Comparison of ENCODE assay signal across 12 cellular contexts in genomic region chr1:55172272-55172671, GRCh38.
"Had no signal": no experiment of that assay in that cellular context is flagged by ENCODE, and none has a peak within 500 bp of the region (broad histone marks: within the 10 kb centered on the region; RNA-seq: fewer than 3 reads in every experiment).

No MANE protein-coding gene starts in this region.

- H3K4me3 ChIP-seq: thoracic aorta had no signal

- FAIRE-seq: bronchial epithelial cell, colon, endothelial cell of umbilical vein, frontal cortex had no signal

- H3K9me3 ChIP-seq: thoracic aorta had no signal

- H3K27ac Mint-ChIP-seq: nephron had no signal

- H3K27ac ChIP-seq: thoracic aorta had no signal

- H3K4me3 Mint-ChIP-seq: activated naive CD4-positive, alpha-beta T cell treated with anti-CD3 and anti-CD28 coated beads, Interleukin-2, amount 50 U/mL, for 24 hours; nephron; stimulated activated naive CD8-positive, alpha-beta T cell treated with anti-CD3 and anti-CD28 coated beads, Interleukin-15, amount 100 ng/mL, for 72 hours had no signal

- ATAC-seq: stimulated activated naive CD8-positive, alpha-beta T cell treated with anti-CD3 and anti-CD28 coated beads, Interleukin-15, amount 100 ng/mL, for 72 hours had no signal

- H3K9me3 Mint-ChIP-seq: activated naive CD4-positive, alpha-beta T cell treated with anti-CD3 and anti-CD28 coated beads, Interleukin-2, amount 50 U/mL, for 24 hours; nephron; stimulated activated naive CD8-positive, alpha-beta T cell treated with anti-CD3 and anti-CD28 coated beads, Interleukin-15, amount 100 ng/mL, for 72 hours had no signal

- H3K27me3 Mint-ChIP-seq: activated naive CD4-positive, alpha-beta T cell treated with anti-CD3 and anti-CD28 coated beads, Interleukin-2, amount 50 U/mL, for 24 hours; stimulated activated naive CD8-positive, alpha-beta T cell treated with anti-CD3 and anti-CD28 coated beads, Interleukin-15, amount 100 ng/mL, for 72 hours had no signal

- DNase-seq: kidney glomerular epithelial cell; stimulated activated CD4-positive, alpha-beta T cell treated with anti-CD3 and anti-CD28 coated beads, Interleukin-15, amount 100 ng/mL, for 24 hours; stimulated activated CD4-positive, alpha-beta T cell treated with anti-CD3 and anti-CD28 coated beads, Interleukin-4, amount 100 ng/mL, for 4 hours; stimulated activated naive CD8-positive, alpha-beta T cell treated with anti-CD3 and anti-CD28 coated beads, Interleukin-15, amount 100 ng/mL, for 72 hours; T-helper 2 cell had no signal
